8 cellular contexts compared by ENCODE assay signal in the genomic region with DNA sequence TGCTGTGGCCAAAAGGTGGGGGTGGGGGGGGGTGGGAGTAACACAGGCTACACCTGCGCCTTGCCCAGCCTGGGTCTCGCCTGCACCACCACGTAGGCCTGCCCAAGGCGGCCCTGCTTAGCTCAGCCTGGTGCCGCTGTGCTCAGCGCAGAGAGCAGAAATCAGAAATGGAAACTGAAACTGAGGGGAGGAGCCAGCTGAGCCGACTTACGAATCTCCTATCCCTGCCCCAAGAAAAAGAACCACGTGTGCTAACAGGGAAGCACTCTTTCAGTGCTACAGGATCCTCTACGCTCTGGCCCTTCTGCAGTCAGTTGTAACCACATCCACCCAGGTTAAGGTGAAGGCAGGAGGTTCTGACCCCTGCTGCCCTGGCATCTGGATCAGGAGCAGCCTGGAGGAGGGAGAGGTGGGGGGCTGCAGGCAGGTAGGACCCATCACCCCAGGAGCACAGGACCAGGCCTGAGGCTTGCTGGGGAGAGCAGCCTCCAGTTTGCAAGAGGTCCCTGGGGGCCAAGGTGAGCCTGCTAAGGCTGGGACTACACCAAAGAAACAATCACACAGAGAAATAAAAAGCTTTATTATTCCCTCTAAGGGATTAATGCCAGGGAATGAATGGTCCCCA. TPM values are rescaled to one million over a fixed set of nuclear protein-coding genes. Genes with fewer than 3 reads are reported as not detected.
DNase-seq lines count a peak whose midpoint lies in the region; ATAC-seq and TF ChIP-seq lines count a peak whose summit lies in the region.

A gene (minus strand): TSS at position 163 of the 625 bp plus-strand sequence. CDS start 822 bp downstream, outside the sequence.

- no peak within 1 kb of the TSS for H3K27ac ChIP-seq in H9 (ENCODE audit: insufficient read length, low read depth, low read length)
- H3K27ac ChIP-seq in lung (ENCODE audit: low read depth in 1 of 2, low read length in 1 of 2) = peak within 1 kb of the TSS; percentile 57 to 95

- H3K27me3 ChIP-seq in H9 (ENCODE audit: insufficient read depth, low read length) (no peaks in the 10 kb centered on the region), lung (ENCODE audit: control insufficient read depth, insufficient read depth) (no peaks in the 10 kb centered on the region)

- H3K14ac ChIP-seq in H9 (ENCODE audit: insufficient read depth, low read length) = no peak within 1 kb of the TSS

- no peak for TF ChIP-seq CTCF in H9 (conservative IDR thresholded peaks at IDR 0.05)
- TF ChIP-seq CTCF in chondrocyte (IDR thresholded peaks at IDR 0.05) = no peak
- no peak for TF ChIP-seq CTCF in lung (IDR thresholded peaks at IDR 0.05; ENCODE audit: control extremely low read depth, extremely low read depth)

- H2BK20ac ChIP-seq in H9 (ENCODE audit: low read depth, low read length, poor library complexity, severe bottlenecking) = no peak within 1 kb of the TSS

- H3K9ac ChIP-seq in H9 (ENCODE audit: extremely low read depth, insufficient read length, low read length) = no peak within 1 kb of the TSS

- no peak within 1 kb of the TSS for H3K4me3 Mint-ChIP-seq in H9
- no peak within 1 kb of the TSS for H3K4me3 Mint-ChIP-seq in chondrocyte (ENCODE audit: unreplicated experiment)

- peak; percentile 50 for DNase-seq in GF-D8 (lab: John Stamatoyannopoulos, UW)
- DNase-seq in H9 = no peak
- DNase-seq in NCI-H1436 (lab: John Stamatoyannopoulos, UW) = peak; percentile 83
- DNase-seq in activated CD4-positive, CD25-positive, alpha-beta regulatory T cell treated with anti-CD3 and anti-CD28 coated beads, Interleukin-2, amount 50 U/mL, for 72 hours = peak; percentile 71
- no peak for DNase-seq in chondrocyte (ENCODE audit: low spot score)
- peak; percentile 78 for DNase-seq in lung (ENCODE audit: low spot score)
- peak; percentile 57 to 73 for DNase-seq in stimulated activated CD8-positive, alpha-beta memory T cell treated with anti-CD3 and anti-CD28 coated beads, Interleukin-15, amount 100 ng/mL, for 4 hours (ENCODE audit: low read depth in 2 of 2)
- no peak for DNase-seq in NCI-H1092 treated with DMSO at 0.1 percent for 48 hours (lab: John Stamatoyannopoulos, UW)

- peaks cover 20 to 25% of the 10 kb centered on the region in 2 experiments for H3K4me1 Mint-ChIP-seq in H9
- H3K4me1 Mint-ChIP-seq in chondrocyte (ENCODE audit: low read depth) = peaks cover 13% of the 10 kb centered on the region

- H3K23me2 ChIP-seq in H9 (ENCODE audit: insufficient read length, low read depth, low read length, poor library complexity, severe bottlenecking) = no peaks in the 10 kb centered on the region

- no peaks in the 10 kb centered on the region for H3K79me2 ChIP-seq in H9 (ENCODE audit: insufficient read depth, low read length)

- H2AFZ ChIP-seq in H9 (ENCODE audit: low read length) = no peak within 1 kb of the TSS

- H3T11ph ChIP-seq in H9 (ENCODE audit: low read length) = no peak within 1 kb of the TSS

- no peaks in the 10 kb centered on the region for H3K9me3 ChIP-seq in H9 (ENCODE audit: control insufficient read depth, low read depth, low read length)
- H3K9me3 ChIP-seq in lung (ENCODE audit: control insufficient read depth in 2 of 2, insufficient read depth in 1 of 2, low read length in 1 of 2) = no peaks in the 10 kb centered on the region

- H3K18ac ChIP-seq in H9 (ENCODE audit: insufficient read length, low read depth, low read length) = no peak within 1 kb of the TSS

- peaks cover 0 to 20% of the 10 kb centered on the region in 2 donors for H3K36me3 ChIP-seq in lung (ENCODE audit: control insufficient read depth in 2 of 2, insufficient read depth in 2 of 2, low read length in 2 of 2)

- H3K56ac ChIP-seq in H9 (ENCODE audit: insufficient read length, low read depth, low read length) = no peak within 1 kb of the TSS

- no peaks in the 10 kb centered on the region for H4K20me1 ChIP-seq in H9 (ENCODE audit: control insufficient read depth, insufficient read depth, insufficient read length)

- peak within 1 kb of the TSS in 2 of 3 experiments; percentile 68 to 83; a peak in 2 of 7 replicates for H3K27ac Mint-ChIP-seq in H9
- H3K27ac Mint-ChIP-seq in chondrocyte (ENCODE audit: unreplicated experiment) = peak within 1 kb of the TSS; percentile 22

- H3K4ac ChIP-seq in H9 (ENCODE audit: low read depth, low read length) = no peak within 1 kb of the TSS

- no peak within 1 kb of the TSS for H2BK12ac ChIP-seq in H9 (ENCODE audit: insufficient read length, low read depth, low read length)

- H3K27me3 Mint-ChIP-seq in H9 (ENCODE audit: low read depth) (no peaks in the 10 kb centered on the region; the same call in 1 of the 2 replicates), chondrocyte (ENCODE audit: low read depth) (no peaks in the 10 kb centered on the region)

- no peak within 1 kb of the TSS for H3K23ac ChIP-seq in H9 (ENCODE audit: insufficient read length, low read depth, low read length)

- H2AK5ac ChIP-seq in H9 (ENCODE audit: insufficient read length, low read length) = no peak within 1 kb of the TSS

- H4K91ac ChIP-seq in H9 (ENCODE audit: insufficient read length, low read depth, low read length) = no peak within 1 kb of the TSS

- no peak within 1 kb of the TSS for H2BK5ac ChIP-seq in H9 (ENCODE audit: insufficient read length, low read length)

- no peak within 1 kb of the TSS for H2BK15ac ChIP-seq in H9 (ENCODE audit: low read depth, low read length)

- H3K4me2 ChIP-seq in H9 (ENCODE audit: insufficient read depth, insufficient read length, low read length) = no peak within 1 kb of the TSS

- peak within 1 kb of the TSS; percentile 53 for H3K4me3 ChIP-seq in lung

- WGBS in H9 (ENCODE audit: extremely low coverage, insufficient read length, low lambda C conversion rate) = no CpG with 5 or more reads among the region's 10 CpGs
- 0 to 1% methylated on average over 10 of the region's 10 CpGs for WGBS in lung, 2 donors

- H4K8ac ChIP-seq in H9 (replicated peaks; ENCODE audit: insufficient read length, low read depth, low read length) = no peak within 1 kb of the TSS

- ATAC-seq in lung (ENCODE audit: insufficient read depth, low FRiP score) = peak; percentile 79

- H3K4me1 ChIP-seq in H9 (ENCODE audit: insufficient read depth, low read length) (peaks cover 4% of the 10 kb centered on the region; the same call in 1 of the 2 replicates), lung (ENCODE audit: control insufficient read depth in 2 of 2, insufficient read depth in 2 of 2, low read length in 2 of 2) (peaks cover 0 to 10% of the 10 kb centered on the region in 2 donors)

- H4K5ac ChIP-seq in H9 (ENCODE audit: insufficient read length, low read depth, low read length) = no peak within 1 kb of the TSS

- H3K36me3 Mint-ChIP-seq in H9 (ENCODE audit: insufficient read depth in 1 of 3, low read depth in 3 of 3) (peaks cover 11 to 36% (median 35%) of the 10 kb centered on the region in 3 experiments; a peak in 6 of 7 replicates), chondrocyte (ENCODE audit: low read depth) (peaks cover 14% of the 10 kb centered on the region)

- no peaks in the 10 kb centered on the region for H3K79me1 ChIP-seq in H9 (ENCODE audit: insufficient read depth, low read depth, low read length, poor library complexity, severe bottlenecking)

- H3K9me3 Mint-ChIP-seq in H9 (no peaks in the 10 kb centered on the region), chondrocyte (ENCODE audit: low read depth) (no peaks in the 10 kb centered on the region)

- no peak within 1 kb of the TSS for H2BK120ac ChIP-seq in H9 (ENCODE audit: low read depth, low read length, poor library complexity, severe bottlenecking)

RNA-seq across cellular contexts. Expression of the gene that starts here (rescaled TPM):
- 3.9 and 4.5 TPM in 2 replicates for total RNA-seq in H9 (2021)
- total RNA-seq in chondrocyte = 0.53 to 0.64 TPM (median 0.55 TPM) in 3 replicates
- 10 to 100 TPM; 14.7 to 28.6 TPM for total RNA-seq in lung
- polyA plus RNA-seq in lung = 10 to 100 TPM; 22.9 to 35.1 TPM

Comparison
In these comparisons a context has a peak if more than half of its experiments do, and no peak if none do; other contexts are left out.
1. DNase-seq: peak in GF-D8 (single experiment), NCI-H1436 (single experiment), activated CD4-positive, CD25-positive, alpha-beta regulatory T cell treated with anti-CD3 and anti-CD28 coated beads, Interleukin-2, amount 50 U/mL, for 72 hours (single experiment), lung (single experiment) and stimulated activated CD8-positive, alpha-beta memory T cell treated with anti-CD3 and anti-CD28 coated beads, Interleukin-15, amount 100 ng/mL, for 4 hours (2 of 2); none in H9 (single experiment), chondrocyte (single experiment) and NCI-H1092 treated with DMSO at 0.1 percent for 48 hours (single experiment).